ENCODE assay signal across 9 cellular contexts in the genomic region with DNA sequence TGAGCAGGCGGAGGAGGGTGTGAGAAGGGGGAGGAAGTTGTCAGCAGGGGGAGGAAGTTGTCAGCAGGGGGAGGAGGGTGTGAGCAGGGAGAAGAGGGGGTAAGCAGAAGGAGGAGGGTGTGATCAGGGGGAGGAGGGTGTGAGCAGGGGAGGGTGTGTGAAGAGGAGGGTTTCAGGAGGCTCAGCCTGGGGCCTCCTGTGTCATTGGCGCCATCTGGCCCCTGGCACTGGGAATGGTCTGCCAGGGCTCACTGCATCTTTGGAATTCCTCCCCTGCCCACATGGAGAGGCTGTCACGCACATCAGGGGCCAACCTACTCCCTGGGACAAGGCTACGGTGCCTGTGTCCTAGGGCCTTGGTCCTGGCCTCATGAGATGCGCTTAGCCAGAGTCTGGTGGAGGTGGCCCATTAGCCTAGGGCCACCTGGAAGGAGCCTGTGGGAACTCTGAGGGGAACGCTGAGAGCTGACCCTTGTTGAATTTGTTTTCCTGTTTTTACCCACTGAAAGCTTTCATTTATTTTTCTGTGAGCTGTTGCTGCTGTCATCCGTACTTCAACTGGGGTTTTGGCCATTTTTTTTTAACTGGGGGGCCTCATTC. TPM values are rescaled to one million over a fixed set of nuclear protein-coding genes. Genes with fewer than 3 reads are reported as not detected.
DNase-seq lines count a peak whose midpoint lies in the region; ATAC-seq lines count a peak whose summit lies in the region.
"Had no signal": no experiment of that assay in that cellular context is flagged by ENCODE, and none has a peak within 500 bp of the region (broad histone marks: within the 10 kb centered on the region; RNA-seq: fewer than 3 reads in every experiment).

No MANE protein-coding gene starts in this region.

- H3K27ac ChIP-seq in Karpas-422 (ENCODE audit: low read length), result no peak overlapping the region

- no peaks in the 10 kb centered on the region for H3K9me3 ChIP-seq in Karpas-422 (ENCODE audit: low read length)

- no peaks in the 10 kb centered on the region for H3K36me3 ChIP-seq in Karpas-422 (ENCODE audit: insufficient read depth, low read length)

- H3K27me3 ChIP-seq in Karpas-422 (ENCODE audit: low read length), result no peaks in the 10 kb centered on the region

- peaks cover 4% of the 10 kb centered on the region; the same call in 1 of the 2 replicates for H3K4me1 ChIP-seq in Karpas-422 (ENCODE audit: low read length)

- H4K20me1 ChIP-seq in Karpas-422 (ENCODE audit: insufficient read depth, low read depth, low read length), result no peaks in the 10 kb centered on the region

- H3K4me3 ChIP-seq in Karpas-422 (ENCODE audit: low read length), result no peak overlapping the region

- no peak overlapping the region for H2AFZ ChIP-seq in Karpas-422 (ENCODE audit: low read length)

- ATAC-seq in HG02970 (IDR thresholded peaks at IDR 0.05; ENCODE audit: low FRiP score, unreplicated experiment), result no peak
- no peak for ATAC-seq in GM21447 (IDR thresholded peaks at IDR 0.05; ENCODE audit: unreplicated experiment)

- peak; percentile 45 for DNase-seq in NCI-H146 (lab: John Stamatoyannopoulos, UW)
- no peak for DNase-seq in NCI-H146 treated with DMSO at 0.1 percent for 48 hours (lab: John Stamatoyannopoulos, UW; ENCODE audit: unreplicated experiment)
- peak; percentile 44 for DNase-seq in Karpas-422
- DNase-seq in SW480 (ENCODE audit: low spot score), result peak; percentile 93
- DNase-seq in fibroblast of the conjunctiva (ENCODE audit: low read depth), result peak; percentile 8
- DNase-seq in stimulated activated CD8-positive, alpha-beta memory T cell treated with anti-CD3 and anti-CD28 coated beads, Interleukin-4, amount 100 ng/mL, for 48 hours, result peak; percentile 35

- H3K9ac ChIP-seq in Karpas-422 (ENCODE audit: low read length), result no peak overlapping the region

- no peak overlapping the region for H3K4me2 ChIP-seq in Karpas-422 (ENCODE audit: low read depth, low read length, poor library complexity, severe bottlenecking)

- H3K79me2 ChIP-seq in Karpas-422 (ENCODE audit: low read length), result no peaks in the 10 kb centered on the region

- H3K9me2 ChIP-seq in Karpas-422 (replicated peaks; ENCODE audit: insufficient read depth, low read length), result no peaks in the 10 kb centered on the region

RNA-seq across cellular contexts. Expression of a gene that starts 18.0 kb away (rescaled TPM):
- not detected in 2 replicates for total RNA-seq in Karpas-422 (2014; rRNA removed; shearing (Covaris generic); ENCODE audit: low replicate concordance)
- total RNA-seq: B cell had no signal
